8 cellular contexts compared by ENCODE assay signal in genomic region chr17:82414548-82415281, GRCh38. TPM values are rescaled to one million over a fixed set of nuclear protein-coding genes. Genes with fewer than 3 reads are reported as not detected.
DNase-seq lines count a peak whose midpoint lies in the region; ATAC-seq and TF ChIP-seq lines count a peak whose summit lies in the region.

No MANE protein-coding gene starts in this region.

- peaks cover 20% of the 10 kb centered on the region for H3K4me1 Mint-ChIP-seq in CD14-positive monocyte
- peaks cover 17% of the 10 kb centered on the region for H3K4me1 Mint-ChIP-seq in activated naive CD8-positive, alpha-beta T cell treated with anti-CD3 and anti-CD28 coated beads for 36 hours

- H3K4me3 Mint-ChIP-seq in CD14-positive monocyte, result peak overlapping the region in 1 of 2 donors; percentile 19
- H3K4me3 Mint-ChIP-seq in activated naive CD8-positive, alpha-beta T cell treated with anti-CD3 and anti-CD28 coated beads for 36 hours, result peak overlapping the region; percentile 18

- no peak overlapping the region for H3K4me3 ChIP-seq in cardiac muscle cell
- no peak overlapping the region for H3K4me3 ChIP-seq in psoas muscle
- no peak overlapping the region for H3K4me3 ChIP-seq in aorta (ENCODE audit: low read length in 2 of 2)

- no peaks in the 10 kb centered on the region for H3K9me3 Mint-ChIP-seq in CD14-positive monocyte
- no peaks in the 10 kb centered on the region for H3K9me3 Mint-ChIP-seq in activated naive CD8-positive, alpha-beta T cell treated with anti-CD3 and anti-CD28 coated beads for 36 hours

- H3K36me3 ChIP-seq in cardiac muscle cell (no peaks in the 10 kb centered on the region), psoas muscle (ENCODE audit: insufficient read depth in 1 of 2, low read depth in 1 of 2) (peaks cover 0 to 27% of the 10 kb centered on the region in 2 donors), aorta (ENCODE audit: control insufficient read depth in 1 of 2, insufficient read depth in 2 of 2, low read length in 1 of 2) (no peaks in the 10 kb centered on the region)

- DNase-seq in CD14-positive monocyte (ENCODE audit: low spot score), result no peak
- DNase-seq in HuH-7 (ENCODE audit: low spot score), result peak; percentile 95
- DNase-seq in T follicular helper cell (ENCODE audit: low read depth), result peak; percentile 62
- peak; percentile 75 for DNase-seq in activated naive CD8-positive, alpha-beta T cell treated with anti-CD3 and anti-CD28 coated beads for 36 hours
- DNase-seq in cardiac muscle cell (ENCODE audit: low read depth in 1 of 2, low spot score in 1 of 2), result peak; percentile 79 to 91
- DNase-seq in psoas muscle, result peak; percentile 78 to 84
- DNase-seq in aorta, result peak; percentile 79 to 92

- H3K27ac Mint-ChIP-seq in CD14-positive monocyte, result no peak overlapping the region
- peak overlapping the region; percentile 23 for H3K27ac Mint-ChIP-seq in activated naive CD8-positive, alpha-beta T cell treated with anti-CD3 and anti-CD28 coated beads for 36 hours

- H3K4me1 ChIP-seq in cardiac muscle cell (ENCODE audit: low read depth) (peaks cover 4% of the 10 kb centered on the region), psoas muscle (peaks cover 15% of the 10 kb centered on the region), aorta (ENCODE audit: control insufficient read depth in 1 of 2, insufficient read depth in 2 of 2, low read length in 2 of 2) (no peaks in the 10 kb centered on the region)

- H3K27me3 Mint-ChIP-seq in CD14-positive monocyte (ENCODE audit: low read depth in 3 of 3), result peaks cover 0 to 1% (median 1%) of the 10 kb centered on the region in 3 donors
- no peaks in the 10 kb centered on the region for H3K27me3 Mint-ChIP-seq in activated naive CD8-positive, alpha-beta T cell treated with anti-CD3 and anti-CD28 coated beads for 36 hours

- H3K36me3 Mint-ChIP-seq in CD14-positive monocyte, result peaks cover 15 to 16% of the 10 kb centered on the region in 2 donors
- H3K36me3 Mint-ChIP-seq in activated naive CD8-positive, alpha-beta T cell treated with anti-CD3 and anti-CD28 coated beads for 36 hours, result peaks cover 5% of the 10 kb centered on the region

- no peaks in the 10 kb centered on the region for H3K27me3 ChIP-seq in cardiac muscle cell
- H3K27me3 ChIP-seq in psoas muscle (ENCODE audit: insufficient read depth in 3 of 3, low read length in 2 of 3), result no peaks in the 10 kb centered on the region
- H3K27me3 ChIP-seq in aorta (ENCODE audit: control insufficient read depth in 1 of 2, insufficient read depth in 2 of 2, low read length in 1 of 2), result no peaks in the 10 kb centered on the region

- intact Hi-C loops in CD14-positive monocyte (cut with micrococcal nuclease) (loop anchor here (5.0 kb wide), 1 partner anchor 62 kb away; no protein-coding TSS in a partner anchor), psoas muscle (cut with DNase I) (loop anchor here (1.0 to 2.0 kb wide), 2 partner anchors 62 kb away; no protein-coding TSS in a partner anchor), aorta (cut with DNase I) (loop anchor here (1.0 to 10.0 kb wide), 2 partner anchors 63 to 140 kb away; no protein-coding TSS in a partner anchor)

- no peaks in the 10 kb centered on the region for H3K9me3 ChIP-seq in cardiac muscle cell (ENCODE audit: low read depth)
- no peaks in the 10 kb centered on the region for H3K9me3 ChIP-seq in psoas muscle
- H3K9me3 ChIP-seq in aorta (ENCODE audit: control insufficient read depth, low read length), result no peaks in the 10 kb centered on the region

- H3K27ac ChIP-seq in cardiac muscle cell, result no peak overlapping the region
- H3K27ac ChIP-seq in psoas muscle, result no peak overlapping the region
- no peak overlapping the region for H3K27ac ChIP-seq in aorta (ENCODE audit: low read depth in 1 of 2, low read length in 2 of 2)

- ATAC-seq in psoas muscle (peak; percentile 67 to 79 (median 72)), aorta (ENCODE audit: low FRiP score) (peak; percentile 76), HG03196 (IDR thresholded peaks at IDR 0.05; ENCODE audit: unreplicated experiment) (no peak)

- TF ChIP-seq CTCF in CD14-positive monocyte (IDR thresholded peaks at IDR 0.05), result peak; percentile 78
- TF ChIP-seq CTCF in cardiac muscle cell (IDR thresholded peaks at IDR 0.05; ENCODE audit: low read depth, low read length), result peak; percentile 70
- peak; percentile 70 for TF ChIP-seq CTCF in psoas muscle (IDR thresholded peaks at IDR 0.05)

- WGBS in psoas muscle, 3 donors, result 16 to 23% (median 21%) methylated on average over 37 to 38 of the region's 38 CpGs
- 17 to 18% methylated on average over 38 of the region's 38 CpGs for WGBS in aorta, 2 donors

RNA-seq across cellular contexts. Expression of gene HEXD, which starts 3.4 kb away (rescaled TPM):
- polyA plus RNA-seq in CD14-positive monocyte (10 to 100 TPM in 1 of 2 donors, 1 to 10 TPM in 1; 8.9 to 12.7 TPM), cardiac muscle cell (49.0 and 58.0 TPM in 2 replicates), psoas muscle (10 to 100 TPM; 19.5 to 29.8 (median 20.9) TPM), aorta (100 to 1,000 TPM in 1 of 2 donors, 10 to 100 TPM in 1; 15.7 to 133 TPM)
- 10 to 100 TPM; 17.3 to 20.3 TPM for total RNA-seq in activated naive CD8-positive, alpha-beta T cell treated with anti-CD3 and anti-CD28 coated beads for 36 hours
- total RNA-seq in cardiac muscle cell (39.0 and 49.9 TPM in 2 replicates), psoas muscle (10 to 100 TPM; 17.4 to 27.4 (median 23.7) TPM), aorta (10 to 100 TPM; 14.8 to 34.7 TPM)

RNA-seq across cellular contexts. Expression of gene OGFOD3, which starts 3.7 kb away (rescaled TPM):
- polyA plus RNA-seq in CD14-positive monocyte (10 to 100 TPM; 25.2 to 36.4 TPM), cardiac muscle cell (26.1 and 32.5 TPM in 2 replicates), psoas muscle (10 to 100 TPM; 15.5 to 30.4 (median 24.5) TPM), aorta (10 to 100 TPM; 12.0 to 25.9 TPM)
- 10 to 100 TPM; 18.4 to 21.5 TPM for total RNA-seq in activated naive CD8-positive, alpha-beta T cell treated with anti-CD3 and anti-CD28 coated beads for 36 hours
- total RNA-seq in cardiac muscle cell (38.6 and 45.2 TPM in 2 replicates), psoas muscle (10 to 100 TPM; 21.2 to 29.3 (median 27.1) TPM), aorta (10 to 100 TPM; 17.5 to 22.2 TPM)

RNA-seq across cellular contexts. Expression of gene CYBC1, which starts 35.8 kb away (rescaled TPM):
- polyA plus RNA-seq in CD14-positive monocyte (100 to 1,000 TPM; 160 to 217 TPM), cardiac muscle cell (65.5 and 71.3 TPM in 2 replicates), psoas muscle (10 to 100 TPM; 14.4 to 31.6 (median 24.8) TPM), aorta (10 to 100 TPM; 26.5 to 65.7 TPM)
- 100 to 1,000 TPM; 156 to 163 TPM for total RNA-seq in activated naive CD8-positive, alpha-beta T cell treated with anti-CD3 and anti-CD28 coated beads for 36 hours
- total RNA-seq in cardiac muscle cell (48.6 and 52.7 TPM in 2 replicates), psoas muscle (10 to 100 TPM; 14.5 to 21.4 (median 17.4) TPM), aorta (100 to 1,000 TPM in 1 of 2 donors, 10 to 100 TPM in 1; 59.9 to 131 TPM)

RNA-seq across cellular contexts. Expression of gene UTS2R, which starts 43.1 kb away (rescaled TPM):
- polyA plus RNA-seq in CD14-positive monocyte (not detected), cardiac muscle cell (4.1 and 5.0 TPM in 2 replicates), psoas muscle (under 1 TPM in 1 of 3 donors, not detected in 2; 0.10 TPM), aorta (not detected)
- not detected for total RNA-seq in activated naive CD8-positive, alpha-beta T cell treated with anti-CD3 and anti-CD28 coated beads for 36 hours
- total RNA-seq in cardiac muscle cell (4.4 and 10.8 TPM in 2 replicates), psoas muscle (1 to 10 TPM in 2 of 4 donors, under 1 TPM in 1, not detected in 1; 0.15 to 3.8 (median 1.3) TPM), aorta (not detected)

RNA-seq across cellular contexts. Expression of gene NARF, which starts 43.8 kb away (rescaled TPM):
- polyA plus RNA-seq in CD14-positive monocyte (100 to 1,000 TPM; 100 to 101 TPM), cardiac muscle cell (215 and 258 TPM in 2 replicates), psoas muscle (100 to 1,000 TPM in 1 of 3 donors, 10 to 100 TPM in 2; 37.0 to 129 (median 39.2) TPM), aorta (100 to 1,000 TPM in 1 of 2 donors, 10 to 100 TPM in 1; 34.4 to 162 TPM)
- 10 to 100 TPM; 49.9 to 51.3 TPM for total RNA-seq in activated naive CD8-positive, alpha-beta T cell treated with anti-CD3 and anti-CD28 coated beads for 36 hours
- total RNA-seq in cardiac muscle cell (105 and 113 TPM in 2 replicates), psoas muscle (10 to 100 TPM; 32.8 to 56.1 (median 46.0) TPM), aorta (10 to 100 TPM; 45.9 to 76.0 TPM)
